In genomic region chr20:8930691-8931090, GRCh38 we compare ENCODE assay signal across 19 cellular contexts.
A peak's percentile ranks its signal among the peaks of the same experiment; 100 is the strongest.
DNase-seq lines count a peak whose midpoint lies in the region; ATAC-seq and TF ChIP-seq lines count a peak whose summit lies in the region.
"Had no signal": no experiment of that assay in that cellular context is flagged by ENCODE, and none has a peak within 500 bp of the region (broad histone marks: within the 10 kb centered on the region; RNA-seq: fewer than 3 reads in every experiment).

No MANE protein-coding gene starts in this region.

- in situ Hi-C loops in Caki2 (cut with HindIII; ENCODE audit: low pct_unique_long_range_greater_than_20kb, low sequenced_read_pairs) = no loop called here

- no peak overlapping the region for H3K4me3 ChIP-seq in dorsolateral prefrontal cortex
- H3K4me3 ChIP-seq: SJSA1 had no signal

- H3K27me3 ChIP-seq in dorsolateral prefrontal cortex = no peaks in the 10 kb centered on the region
- H3K27me3 ChIP-seq: BE2C, SJSA1 had no signal

- no peak for TF ChIP-seq CTCF in GM10266 (IDR thresholded peaks at IDR 0.05; ENCODE audit: control insufficient read depth, insufficient read depth, low read depth, missing control alignments)
- no peak for TF ChIP-seq CTCF in dorsolateral prefrontal cortex (IDR thresholded peaks at IDR 0.05 in 54 of 56, conservative IDR thresholded peaks at IDR 0.05 in 2 of 56; ENCODE audit: low read depth in 1 of 56, partially characterized antibody in 56 of 56)

- intact Hi-C loops in left ventricle myocardium superior (cut with micrococcal nuclease) (no loop called here), dorsolateral prefrontal cortex (cut with DNase I) (no loop called here)

- no peak overlapping the region for H3K27ac ChIP-seq in dorsolateral prefrontal cortex
- H3K27ac ChIP-seq: RWPE1, SJSA1 had no signal

- ATAC-seq in left ventricle myocardium superior = peak; percentile 52

- DNase-seq in AG08395 (ENCODE audit: low spot score) (peak; percentile 20), Caki2 (ENCODE audit: low read depth) (peak; percentile 8), RPMI7951 (ENCODE audit: low read depth) (peak; percentile 47), left ventricle myocardium superior (no peak), OCI-M2 (lab: John Stamatoyannopoulos, UW; ENCODE audit: unreplicated experiment) (no peak), GM10266 (ENCODE audit: extremely low spot score) (no peak), dorsolateral prefrontal cortex (no peak)
- DNase-seq: BE2C; CD4-positive, alpha-beta memory T cell; DMS79; GOT3; KBM-7; NCI-H1436; NCI-H2029; NCI-H2171; NCI-H748 treated with DMSO at 0.1 percent for 48 hours; OCI-M1 had no signal

Comparison
In these comparisons a context has a peak if more than half of its experiments do, and no peak if none do; other contexts are left out.
1. DNase-seq: peak in AG08395 (single experiment), Caki2 (single experiment) and RPMI7951 (single experiment); none in left ventricle myocardium superior (single experiment), OCI-M2 (single experiment), GM10266 (single experiment) and dorsolateral prefrontal cortex (0 of 10).